In genomic region chr6:158771399-158772158, GRCh38 we compare ENCODE assay signal across 11 cellular contexts. TPM values are rescaled to one million over a fixed set of nuclear protein-coding genes. Genes with fewer than 3 reads are reported as not detected.
A peak's percentile ranks its signal among the peaks of the same experiment; 100 is the strongest.
DNase-seq lines count a peak whose midpoint lies in the region; ATAC-seq lines count a peak whose summit lies in the region.
"Had no signal": no experiment of that assay in that cellular context is flagged by ENCODE, and none has a peak within 500 bp of the region (broad histone marks: within the 10 kb centered on the region; RNA-seq: fewer than 3 reads in every experiment).

No MANE protein-coding gene starts in this region.

- peak overlapping the region; percentile 69 for H3K27ac Mint-ChIP-seq in stimulated activated naive CD8-positive, alpha-beta T cell treated with anti-CD3 and anti-CD28 coated beads, Interleukin-15, Interleukin-2, amounts not matched to agents 100 ng/mL and 50 ng/mL, for 24 hours
- H3K27ac Mint-ChIP-seq in activated naive CD8-positive, alpha-beta T cell treated with anti-CD3 and anti-CD28 coated beads for 36 hours: peak overlapping the region; percentile 84
- peak overlapping the region; percentile 81 for H3K27ac Mint-ChIP-seq in memory B cell

- no peak for DNase-seq in stimulated activated naive CD8-positive, alpha-beta T cell treated with anti-CD3 and anti-CD28 coated beads, Interleukin-15, Interleukin-2, amounts not matched to agents 100 U/mL and 50 U/mL, for 24 hours
- no peak for DNase-seq in activated naive CD8-positive, alpha-beta T cell treated with anti-CD3 and anti-CD28 coated beads for 36 hours
- no peak for DNase-seq in memory B cell (ENCODE audit: low spot score in 2 of 2)
- DNase-seq in NCI-H1436 treated with DMSO at 0.1 percent for 48 hours (lab: John Stamatoyannopoulos, UW): no peak
- DNase-seq in LoVo (ENCODE audit: low spot score): no peak
- DNase-seq: brain microvascular endothelial cell, NCI-H187, SK-N-SH had no signal

- ATAC-seq in stimulated activated naive CD8-positive, alpha-beta T cell treated with anti-CD3 and anti-CD28 coated beads, Interleukin-15, Interleukin-2, amounts not matched to agents 100 U/mL and 50 U/mL, for 24 hours: no peak
- ATAC-seq in memory B cell (ENCODE audit: low read depth): no peak
- ATAC-seq in HG03432 (IDR thresholded peaks at IDR 0.05; ENCODE audit: unreplicated experiment): no peak
- no peak for ATAC-seq in GM19397 (IDR thresholded peaks at IDR 0.05; ENCODE audit: unreplicated experiment)

- H3K36me3 Mint-ChIP-seq in stimulated activated naive CD8-positive, alpha-beta T cell treated with anti-CD3 and anti-CD28 coated beads, Interleukin-15, Interleukin-2, amounts not matched to agents 100 ng/mL and 50 ng/mL, for 24 hours (ENCODE audit: low read depth): peaks cover 93% of the 10 kb centered on the region
- H3K36me3 Mint-ChIP-seq in activated naive CD8-positive, alpha-beta T cell treated with anti-CD3 and anti-CD28 coated beads for 36 hours: peaks cover 44% of the 10 kb centered on the region
- H3K36me3 Mint-ChIP-seq in memory B cell: peaks cover 48% of the 10 kb centered on the region

- H3K27me3 Mint-ChIP-seq in stimulated activated naive CD8-positive, alpha-beta T cell treated with anti-CD3 and anti-CD28 coated beads, Interleukin-15, Interleukin-2, amounts not matched to agents 100 ng/mL and 50 ng/mL, for 24 hours: no peaks in the 10 kb centered on the region
- no peaks in the 10 kb centered on the region for H3K27me3 Mint-ChIP-seq in activated naive CD8-positive, alpha-beta T cell treated with anti-CD3 and anti-CD28 coated beads for 36 hours
- no peaks in the 10 kb centered on the region for H3K27me3 Mint-ChIP-seq in memory B cell

- H3K4me1 Mint-ChIP-seq in stimulated activated naive CD8-positive, alpha-beta T cell treated with anti-CD3 and anti-CD28 coated beads, Interleukin-15, Interleukin-2, amounts not matched to agents 100 ng/mL and 50 ng/mL, for 24 hours (ENCODE audit: low read depth): peaks cover 53% of the 10 kb centered on the region
- H3K4me1 Mint-ChIP-seq in activated naive CD8-positive, alpha-beta T cell treated with anti-CD3 and anti-CD28 coated beads for 36 hours: peaks cover 51% of the 10 kb centered on the region
- peaks cover 11% of the 10 kb centered on the region for H3K4me1 Mint-ChIP-seq in memory B cell

- H3K9me3 Mint-ChIP-seq in stimulated activated naive CD8-positive, alpha-beta T cell treated with anti-CD3 and anti-CD28 coated beads, Interleukin-15, Interleukin-2, amounts not matched to agents 100 ng/mL and 50 ng/mL, for 24 hours: no peaks in the 10 kb centered on the region
- H3K9me3 Mint-ChIP-seq in activated naive CD8-positive, alpha-beta T cell treated with anti-CD3 and anti-CD28 coated beads for 36 hours: no peaks in the 10 kb centered on the region
- no peaks in the 10 kb centered on the region for H3K9me3 Mint-ChIP-seq in memory B cell

- H3K4me3 Mint-ChIP-seq in stimulated activated naive CD8-positive, alpha-beta T cell treated with anti-CD3 and anti-CD28 coated beads, Interleukin-15, Interleukin-2, amounts not matched to agents 100 ng/mL and 50 ng/mL, for 24 hours: no peak overlapping the region
- H3K4me3 Mint-ChIP-seq in activated naive CD8-positive, alpha-beta T cell treated with anti-CD3 and anti-CD28 coated beads for 36 hours: peak overlapping the region; percentile 26
- H3K4me3 Mint-ChIP-seq in memory B cell: no peak overlapping the region

RNA-seq across cellular contexts. Expression of gene EZR, which starts 47.6 kb away (rescaled TPM):
- total RNA-seq in activated naive CD8-positive, alpha-beta T cell treated with anti-CD3 and anti-CD28 coated beads for 36 hours: 100 to 1,000 TPM; 218 to 227 TPM
